6 cellular contexts compared by ENCODE assay signal in the genomic region with DNA sequence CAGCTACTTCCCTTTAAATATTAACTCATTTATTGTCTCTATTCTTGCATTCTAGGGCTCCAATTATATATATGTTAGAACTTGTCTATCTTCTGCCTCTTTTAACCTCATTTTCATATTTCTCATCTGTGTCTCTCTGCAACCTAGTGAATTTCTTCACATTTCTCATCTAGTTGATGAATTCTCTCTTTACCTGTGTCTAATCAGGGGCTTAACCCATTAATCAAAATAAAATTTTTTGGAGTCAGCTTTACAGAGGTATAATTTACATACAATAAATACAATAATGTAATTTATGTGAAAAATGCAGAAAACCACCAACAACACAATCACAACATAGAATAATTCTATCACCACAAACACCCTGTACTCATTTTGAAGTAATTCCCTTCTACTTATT.
"Had no signal": no experiment of that assay in that cellular context is flagged by ENCODE, and none has a peak within 500 bp of the region (broad histone marks: within the 10 kb centered on the region; RNA-seq: fewer than 3 reads in every experiment).

No MANE protein-coding gene starts in this region.

- DNase-seq: IMR-90, KBM-7, KG1 had no signal

- H3K4me2 ChIP-seq: KMS-11 had no signal

- H3K27ac ChIP-seq: HL-60, KMS-11 had no signal

- H3K9ac ChIP-seq: KMS-11 had no signal

- FAIRE-seq: HTR-8/SVneo had no signal
